ENCODE assay signal across 1 cellular context in the genomic region with DNA sequence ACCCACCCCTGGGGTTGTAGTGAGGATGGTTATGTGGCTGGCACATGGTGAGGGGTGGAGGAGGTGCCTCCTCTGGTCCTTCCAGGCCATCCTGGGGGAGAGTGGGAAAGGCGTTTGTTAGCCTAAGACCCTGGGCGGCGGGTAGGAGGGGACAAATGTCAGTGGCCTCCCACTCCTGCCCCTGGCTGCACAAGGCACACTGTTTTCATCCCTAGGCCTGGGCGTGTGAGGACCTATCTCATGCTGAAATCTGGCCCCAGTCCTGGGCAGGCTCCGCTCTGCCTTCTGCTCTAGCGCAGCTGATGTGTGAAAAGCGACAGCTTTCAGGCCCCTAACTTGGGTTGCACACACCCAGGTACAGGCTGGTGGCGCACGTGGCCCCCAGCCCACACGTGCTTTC.
A peak's percentile ranks its signal among the peaks of the same experiment; 100 is the strongest.
TF ChIP-seq lines count a peak whose summit lies in the region.

No MANE protein-coding gene starts in this region.

TF ChIP-seq in K562, 482 proteins besides CTCF, POLR2A, EP300 and RAD21:
- no peak for TF ChIP-seq ZNF354B (CRISPR knock-in tag; IDR thresholded peaks at IDR 0.05)
- TF ChIP-seq, protein P1, sequence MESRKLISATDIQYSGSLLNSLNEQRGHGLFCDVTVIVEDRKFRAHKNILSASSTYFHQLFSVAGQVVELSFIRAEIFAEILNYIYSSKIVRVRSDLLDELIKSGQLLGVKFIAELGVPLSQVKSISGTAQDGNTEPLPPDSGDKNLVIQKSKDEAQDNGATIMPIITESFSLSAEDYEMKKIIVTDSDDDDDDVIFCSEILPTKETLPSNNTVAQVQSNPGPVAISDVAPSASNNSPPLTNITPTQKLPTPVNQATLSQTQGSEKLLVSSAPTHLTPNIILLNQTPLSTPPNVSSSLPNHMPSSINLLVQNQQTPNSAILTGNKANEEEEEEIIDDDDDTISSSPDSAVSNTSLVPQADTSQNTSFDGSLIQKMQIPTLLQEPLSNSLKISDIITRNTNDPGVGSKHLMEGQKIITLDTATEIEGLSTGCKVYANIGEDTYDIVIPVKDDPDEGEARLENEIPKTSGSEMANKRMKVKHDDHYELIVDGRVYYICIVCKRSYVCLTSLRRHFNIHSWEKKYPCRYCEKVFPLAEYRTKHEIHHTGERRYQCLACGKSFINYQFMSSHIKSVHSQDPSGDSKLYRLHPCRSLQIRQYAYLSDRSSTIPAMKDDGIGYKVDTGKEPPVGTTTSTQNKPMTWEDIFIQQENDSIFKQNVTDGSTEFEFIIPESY (CRISPR knock-in tag; IDR thresholded peaks at IDR 0.05) = 0 out of 2 replicates have a peak, but pooled peaks have one; percentile 22
TF ChIP-seq in K562: peak in this region for 1.
